Comparison of ENCODE assay signal across 1 cellular context in the genomic region with DNA sequence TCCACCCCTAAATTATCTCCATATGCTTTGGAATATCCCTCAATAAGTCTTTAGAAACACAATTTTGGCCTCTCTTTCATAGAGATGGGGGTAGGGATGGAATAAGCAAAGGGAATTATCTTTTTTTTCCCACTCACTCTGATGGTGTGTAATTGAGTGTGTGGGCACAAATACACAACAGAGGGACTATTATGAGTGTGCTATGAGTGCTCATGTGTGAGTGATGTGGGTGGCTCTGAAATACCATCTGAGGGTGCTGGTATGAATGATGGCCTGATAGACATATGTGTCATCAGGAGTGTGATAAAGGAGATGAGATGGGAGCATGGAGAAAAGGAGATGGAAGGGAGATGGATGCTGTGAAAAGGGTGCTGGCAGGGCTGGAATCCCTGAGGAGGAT.
TF ChIP-seq lines count a peak whose summit lies in the region.

No MANE protein-coding gene starts in this region.

TF ChIP-seq in IMR-90, 13 proteins besides CTCF, POLR2A, EP300 and RAD21:
- no peak for TF ChIP-seq MXI1 (IDR thresholded peaks at IDR 0.05; ENCODE audit: borderline replicate concordance, low read depth, low read length)
- no peak for TF ChIP-seq MAFK (IDR thresholded peaks at IDR 0.05; ENCODE audit: low read depth, low read length)
- TF ChIP-seq BHLHE40 (IDR thresholded peaks at IDR 0.05; ENCODE audit: low read depth, low read length) = no peak
- TF ChIP-seq MAZ (IDR thresholded peaks at IDR 0.05; ENCODE audit: borderline replicate concordance, low read depth, low read length) = no peak
- no peak for TF ChIP-seq CEBPB (IDR thresholded peaks at IDR 0.05; ENCODE audit: low read depth, low read length)
- no peak for TF ChIP-seq CHD1 (IDR thresholded peaks at IDR 0.05; ENCODE audit: low read depth, low read length)
- no peak for TF ChIP-seq FOS (IDR thresholded peaks at IDR 0.05; ENCODE audit: low read depth, low read length)
TF ChIP-seq in IMR-90: peak in this region for 0.
